In the genomic region with DNA sequence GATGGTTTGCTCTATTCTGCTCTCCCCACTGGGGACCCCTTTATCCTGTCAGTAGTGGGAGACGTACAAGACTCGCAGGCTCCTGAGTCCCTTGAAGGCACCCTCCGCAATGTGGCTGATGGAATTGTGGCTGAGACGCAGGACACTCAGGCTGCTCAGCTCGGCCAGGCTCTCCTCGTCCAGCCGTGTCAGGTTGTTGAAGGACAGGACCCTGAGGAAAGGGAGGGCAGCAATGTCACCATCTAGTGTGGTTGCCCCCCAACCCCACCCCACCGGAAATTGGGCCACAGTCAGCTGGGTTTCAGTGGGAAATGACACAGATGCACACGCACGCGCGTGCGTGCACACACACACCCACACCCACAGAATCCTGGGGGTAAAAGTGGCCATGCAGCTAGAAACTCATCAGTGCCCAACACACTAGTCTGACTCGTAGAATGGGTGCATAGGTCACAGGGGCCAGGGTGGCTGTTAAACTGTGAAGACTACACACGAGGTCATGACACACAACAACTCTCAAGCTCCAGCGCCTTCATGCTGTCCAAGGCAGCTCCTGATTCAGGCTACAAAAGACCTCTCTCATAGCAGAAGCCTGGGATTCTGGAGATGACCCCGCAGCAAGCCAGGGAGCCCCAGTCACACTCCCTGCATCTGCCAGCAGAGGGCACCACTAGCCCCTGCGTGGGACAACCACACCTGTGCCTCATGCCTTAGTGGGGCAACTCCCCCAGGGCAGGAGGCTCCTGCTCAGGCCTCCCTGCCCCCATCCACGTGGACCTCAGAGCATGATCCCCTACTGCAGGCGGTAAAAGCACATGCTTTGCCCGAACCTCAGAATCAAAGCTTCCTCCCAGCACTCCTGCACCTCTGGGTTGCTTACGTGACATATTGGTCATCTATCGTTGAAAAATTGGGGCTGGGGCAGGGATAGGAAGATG, we compare ENCODE assay signal across 8 cellular contexts.
DNase-seq lines count a peak whose midpoint lies in the region; ATAC-seq and TF ChIP-seq lines count a peak whose summit lies in the region.

No MANE protein-coding gene starts in this region.

- H3K36me3 ChIP-seq in Karpas-422 (ENCODE audit: insufficient read depth, low read length): peaks cover 10% of the 10 kb centered on the region

- H3K9me3 Mint-ChIP-seq in activated CD4-positive, alpha-beta memory T cell treated with anti-CD3 and anti-CD28 coated beads for 36 hours: no peaks in the 10 kb centered on the region
- H3K9me3 Mint-ChIP-seq in mesothelial cell of epicardium: no peaks in the 10 kb centered on the region

- H3K4me1 ChIP-seq in Karpas-422 (ENCODE audit: low read length): peaks cover 56% of the 10 kb centered on the region

- no peaks in the 10 kb centered on the region for H3K9me3 ChIP-seq in Karpas-422 (ENCODE audit: low read length)

- no peaks in the 10 kb centered on the region for H3K27me3 Mint-ChIP-seq in activated CD4-positive, alpha-beta memory T cell treated with anti-CD3 and anti-CD28 coated beads for 36 hours
- H3K27me3 Mint-ChIP-seq in mesothelial cell of epicardium (ENCODE audit: low read depth): no peaks in the 10 kb centered on the region

- peaks cover 25% of the 10 kb centered on the region for H3K36me3 Mint-ChIP-seq in activated CD4-positive, alpha-beta memory T cell treated with anti-CD3 and anti-CD28 coated beads for 36 hours
- H3K36me3 Mint-ChIP-seq in mesothelial cell of epicardium: no peaks in the 10 kb centered on the region

- no peak overlapping the region for H3K27ac Mint-ChIP-seq in activated CD4-positive, alpha-beta memory T cell treated with anti-CD3 and anti-CD28 coated beads for 36 hours
- peak overlapping the region; percentile 11 for H3K27ac Mint-ChIP-seq in mesothelial cell of epicardium

- POLR2A ChIA-PET in activated CD4-positive, alpha-beta memory T cell treated with anti-CD3 and anti-CD28 coated beads for 36 hours (lab: Charles Lee): interaction anchor here (0.6 kb wide), 1 partner anchor 103 kb away, joined by 3 read pairs; no protein-coding TSS in a partner anchor

- CTCF ChIA-PET in activated CD4-positive, alpha-beta memory T cell treated with anti-CD3 and anti-CD28 coated beads for 36 hours (lab: Charles Lee): interaction anchor here (0.6 to 8.5 kb wide), 54 partner anchors 10 to 415 kb away, joined by 3 to 71 read pairs (median 4); no protein-coding TSS in a partner anchor

- H3K9ac ChIP-seq in Karpas-422 (ENCODE audit: low read length): peak overlapping the region; percentile 52

- peak; percentile 86 for ATAC-seq in GM21390 (IDR thresholded peaks at IDR 0.05; ENCODE audit: unreplicated experiment)

- DNase-seq in ELF-1 (ENCODE audit: low read depth, low spot score): peak; percentile 89
- peak; percentile 96 for DNase-seq in Karpas-422
- peak; percentile 80 for DNase-seq in activated CD4-positive, alpha-beta memory T cell treated with anti-CD3 and anti-CD28 coated beads for 36 hours
- peak; percentile 39 for DNase-seq in effector CD8-positive, alpha-beta T cell (lab: John Stamatoyannopoulos, UW)
- DNase-seq in mesothelial cell of epicardium (ENCODE audit: low spot score in 2 of 2, unreplicated experiment in 2 of 2): peak in 1 of 2 experiments; percentile 83
- peak; percentile 46 to 59 for DNase-seq in stimulated activated CD8-positive, alpha-beta memory T cell treated with anti-CD3 and anti-CD28 coated beads, Interleukin-4, amount 100 ng/mL, for 4 hours (ENCODE audit: low read depth in 2 of 2, low spot score in 1 of 2)
- DNase-seq in NCI-H1694 treated with DMSO at 0.1 percent for 48 hours (lab: John Stamatoyannopoulos, UW): no peak

- no peaks in the 10 kb centered on the region for H4K20me1 ChIP-seq in Karpas-422 (ENCODE audit: insufficient read depth, low read depth, low read length)

- peak overlapping the region; percentile 45 for H3K4me2 ChIP-seq in Karpas-422 (ENCODE audit: low read depth, low read length, poor library complexity, severe bottlenecking)

- no peaks in the 10 kb centered on the region for H3K27me3 ChIP-seq in Karpas-422 (ENCODE audit: low read length)

- intact Hi-C loops in activated CD4-positive, alpha-beta memory T cell treated with anti-CD3 and anti-CD28 coated beads for 36 hours (cut with micrococcal nuclease): loop anchor here (1.0 kb wide), 2 partner anchors 94 to 409 kb away; a partner anchor contains a TSS

- no peaks in the 10 kb centered on the region for H3K9me2 ChIP-seq in Karpas-422 (replicated peaks; ENCODE audit: insufficient read depth, low read length)

- H2AFZ ChIP-seq in Karpas-422 (ENCODE audit: low read length): no peak overlapping the region

- peak overlapping the region; percentile 97 for H3K27ac ChIP-seq in Karpas-422 (ENCODE audit: low read length)

- H3K4me3 Mint-ChIP-seq in activated CD4-positive, alpha-beta memory T cell treated with anti-CD3 and anti-CD28 coated beads for 36 hours: no peak overlapping the region
- no peak overlapping the region for H3K4me3 Mint-ChIP-seq in mesothelial cell of epicardium

- H3K79me2 ChIP-seq in Karpas-422 (ENCODE audit: low read length): peaks cover 4% of the 10 kb centered on the region; the same call in 1 of the 2 replicates

- no peaks in the 10 kb centered on the region for H3K4me1 Mint-ChIP-seq in activated CD4-positive, alpha-beta memory T cell treated with anti-CD3 and anti-CD28 coated beads for 36 hours (ENCODE audit: low read depth)
- peaks cover 5% of the 10 kb centered on the region for H3K4me1 Mint-ChIP-seq in mesothelial cell of epicardium

- TF ChIP-seq CTCF in mesothelial cell of epicardium (IDR thresholded peaks at IDR 0.05; ENCODE audit: unreplicated experiment): peak; percentile 80

- no peak overlapping the region for H3K4me3 ChIP-seq in Karpas-422 (ENCODE audit: low read length)
